In the genomic region with DNA sequence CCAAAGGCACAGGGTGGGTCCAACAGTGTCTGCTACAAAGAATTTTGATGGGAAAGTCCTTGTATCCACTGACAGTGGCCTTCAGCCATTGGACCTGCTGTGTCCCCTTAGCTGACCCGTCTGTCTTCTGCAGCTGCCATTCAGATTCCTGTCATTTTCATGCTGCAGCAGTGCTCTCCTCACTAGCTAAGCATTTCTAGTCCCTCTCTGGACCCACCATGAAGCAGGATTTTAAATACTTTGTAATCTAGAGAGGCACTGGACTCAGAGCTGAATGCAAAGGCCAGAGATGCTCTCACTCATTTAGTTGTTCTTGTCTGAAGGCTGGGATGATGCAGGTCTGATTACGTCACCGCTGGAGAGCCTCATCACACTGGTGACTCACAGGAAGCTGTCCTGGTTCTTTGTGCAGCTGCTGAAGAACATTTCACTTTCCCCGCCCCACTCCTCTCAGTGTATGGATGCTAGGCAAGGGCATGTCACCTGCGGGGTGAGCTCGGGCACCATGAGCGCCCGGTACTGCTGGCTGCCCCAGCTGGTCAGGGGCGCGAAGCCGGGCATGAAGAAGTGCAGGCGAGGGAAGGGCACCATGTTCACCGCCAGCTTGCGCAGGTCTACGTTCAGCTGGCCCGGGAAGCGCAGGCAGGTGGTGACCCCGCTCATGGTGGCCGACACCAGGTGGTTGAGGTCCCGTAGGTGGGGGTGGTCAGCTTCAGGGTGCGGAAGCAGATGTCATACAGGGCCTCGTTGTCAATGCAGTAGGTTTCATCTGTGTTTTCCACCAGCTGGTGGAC, we compare ENCODE assay signal across 1 cellular context.
TF ChIP-seq lines count a peak whose summit lies in the region.

No MANE protein-coding gene starts in this region.

TF ChIP-seq in K562, 482 proteins besides CTCF, POLR2A, EP300 and RAD21 (continued from another document):
- TF ChIP-seq, protein P1, sequence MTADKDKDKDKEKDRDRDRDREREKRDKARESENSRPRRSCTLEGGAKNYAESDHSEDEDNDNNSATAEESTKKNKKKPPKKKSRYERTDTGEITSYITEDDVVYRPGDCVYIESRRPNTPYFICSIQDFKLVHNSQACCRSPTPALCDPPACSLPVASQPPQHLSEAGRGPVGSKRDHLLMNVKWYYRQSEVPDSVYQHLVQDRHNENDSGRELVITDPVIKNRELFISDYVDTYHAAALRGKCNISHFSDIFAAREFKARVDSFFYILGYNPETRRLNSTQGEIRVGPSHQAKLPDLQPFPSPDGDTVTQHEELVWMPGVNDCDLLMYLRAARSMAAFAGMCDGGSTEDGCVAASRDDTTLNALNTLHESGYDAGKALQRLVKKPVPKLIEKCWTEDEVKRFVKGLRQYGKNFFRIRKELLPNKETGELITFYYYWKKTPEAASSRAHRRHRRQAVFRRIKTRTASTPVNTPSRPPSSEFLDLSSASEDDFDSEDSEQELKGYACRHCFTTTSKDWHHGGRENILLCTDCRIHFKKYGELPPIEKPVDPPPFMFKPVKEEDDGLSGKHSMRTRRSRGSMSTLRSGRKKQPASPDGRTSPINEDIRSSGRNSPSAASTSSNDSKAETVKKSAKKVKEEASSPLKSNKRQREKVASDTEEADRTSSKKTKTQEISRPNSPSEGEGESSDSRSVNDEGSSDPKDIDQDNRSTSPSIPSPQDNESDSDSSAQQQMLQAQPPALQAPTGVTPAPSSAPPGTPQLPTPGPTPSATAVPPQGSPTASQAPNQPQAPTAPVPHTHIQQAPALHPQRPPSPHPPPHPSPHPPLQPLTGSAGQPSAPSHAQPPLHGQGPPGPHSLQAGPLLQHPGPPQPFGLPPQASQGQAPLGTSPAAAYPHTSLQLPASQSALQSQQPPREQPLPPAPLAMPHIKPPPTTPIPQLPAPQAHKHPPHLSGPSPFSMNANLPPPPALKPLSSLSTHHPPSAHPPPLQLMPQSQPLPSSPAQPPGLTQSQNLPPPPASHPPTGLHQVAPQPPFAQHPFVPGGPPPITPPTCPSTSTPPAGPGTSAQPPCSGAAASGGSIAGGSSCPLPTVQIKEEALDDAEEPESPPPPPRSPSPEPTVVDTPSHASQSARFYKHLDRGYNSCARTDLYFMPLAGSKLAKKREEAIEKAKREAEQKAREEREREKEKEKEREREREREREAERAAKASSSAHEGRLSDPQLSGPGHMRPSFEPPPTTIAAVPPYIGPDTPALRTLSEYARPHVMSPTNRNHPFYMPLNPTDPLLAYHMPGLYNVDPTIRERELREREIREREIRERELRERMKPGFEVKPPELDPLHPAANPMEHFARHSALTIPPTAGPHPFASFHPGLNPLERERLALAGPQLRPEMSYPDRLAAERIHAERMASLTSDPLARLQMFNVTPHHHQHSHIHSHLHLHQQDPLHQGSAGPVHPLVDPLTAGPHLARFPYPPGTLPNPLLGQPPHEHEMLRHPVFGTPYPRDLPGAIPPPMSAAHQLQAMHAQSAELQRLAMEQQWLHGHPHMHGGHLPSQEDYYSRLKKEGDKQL (CRISPR knock-in tag; IDR thresholded peaks at IDR 0.05; ENCODE audit: borderline replicate concordance): 0 out of 2 replicates have a peak, but pooled peaks have one; percentile 12
- TF ChIP-seq ZNF124 (CRISPR knock-in tag; IDR thresholded peaks at IDR 0.05) (no peak), CBFA2T3 (IDR thresholded peaks at IDR 0.05) (peak; percentile 50), SNRNP70 (optimal IDR thresholded peaks at IDR 0.05; ENCODE audit: low read depth, low read length) (no peak), GABPB1 (CRISPR knock-in tag; IDR thresholded peaks at IDR 0.05) (peak; percentile 93), RBFOX2 (IDR thresholded peaks at IDR 0.05; ENCODE audit: low read depth, low read length) (0 out of 2 replicates have a peak, but pooled peaks have one; percentile 16), ZNF347 (CRISPR knock-in tag; IDR thresholded peaks at IDR 0.05; ENCODE audit: low read depth) (no peak), DACH1 (IDR thresholded peaks at IDR 0.05; ENCODE audit: partially characterized antibody) (peak; percentile 31), TAL1 (IDR thresholded peaks at IDR 0.05) (no peak), TEAD2 (tag; IDR thresholded peaks at IDR 0.05) (no peak), SMARCC2 (IDR thresholded peaks at IDR 0.05; ENCODE audit: low read depth) (peak; percentile 41; the same call in 1 of the 2 replicates), SMARCE1 (IDR thresholded peaks at IDR 0.05) (peak; percentile 76), JUND (IDR thresholded peaks at IDR 0.05; ENCODE audit: borderline replicate concordance, low read depth, low read length) (peak; percentile 99), JUND (tag; IDR thresholded peaks at IDR 0.05; ENCODE audit: borderline replicate concordance, low read depth, low read length) (peak; percentile 100), FOS (IDR thresholded peaks at IDR 0.05; ENCODE audit: extremely low read depth, insufficient read length) (peak; percentile 50), ATF7 (IDR thresholded peaks at IDR 0.05) (peak; percentile 99), JUN (IDR thresholded peaks at IDR 0.05; ENCODE audit: borderline replicate concordance, low read depth, low read length) (peak; percentile 100), JUN (CRISPR knock-in tag; IDR thresholded peaks at IDR 0.05; ENCODE audit: borderline replicate concordance) (no peak), ZNF316 (IDR thresholded peaks at IDR 0.05) (peak; percentile 77), ATF1 (CRISPR knock-in tag; IDR thresholded peaks at IDR 0.05) (peak; percentile 65), ATF1 (tag; IDR thresholded peaks at IDR 0.05) (peak; percentile 97), RBM22 (IDR thresholded peaks at IDR 0.05; ENCODE audit: low read depth, low read length, poor library complexity, severe bottlenecking) (no peak), RAD51 (IDR thresholded peaks at IDR 0.05; ENCODE audit: borderline replicate concordance, low read depth) (no peak), TRIM24 (IDR thresholded peaks at IDR 0.05) (peak; percentile 20 to 76; a peak in 2 of 4 replicates), ZNF444 (CRISPR knock-in tag; IDR thresholded peaks at IDR 0.05) (no peak), MTA3 (IDR thresholded peaks at IDR 0.05; ENCODE audit: borderline replicate concordance) (peak; percentile 92), KDM2B (CRISPR knock-in tag; IDR thresholded peaks at IDR 0.05) (no peak), NRF1 (conservative IDR thresholded peaks at IDR 0.05 in 1 of 2, IDR thresholded peaks at IDR 0.05 in 1 of 2) (peak in 1 of 2 experiments; percentile 30; a peak in 2 of 4 replicates), GABPA (tag; conservative IDR thresholded peaks at IDR 0.05; ENCODE audit: low read depth) (peak; percentile 77), ARHGAP35 (IDR thresholded peaks at IDR 0.05; ENCODE audit: partially characterized antibody) (no peak), CBX3 (IDR thresholded peaks at IDR 0.05; ENCODE audit: borderline replicate concordance in 1 of 2, low read length in 2 of 2) (peak in 1 of 2 experiments; percentile 15; a peak in 1 of 3 replicates), NFYB (IDR thresholded peaks at IDR 0.05; ENCODE audit: extremely low read depth, insufficient read length) (no peak), MCM5 (IDR thresholded peaks at IDR 0.05; ENCODE audit: low read depth) (no peak), CEBPB (tag; IDR thresholded peaks at IDR 0.05) (peak; percentile 88), ARID1B (IDR thresholded peaks at IDR 0.05) (peak; percentile 73), TARDBP (IDR thresholded peaks at IDR 0.05) (peak; percentile 82; the same call in 1 of the 2 replicates)
- TF ChIP-seq, protein P2, sequence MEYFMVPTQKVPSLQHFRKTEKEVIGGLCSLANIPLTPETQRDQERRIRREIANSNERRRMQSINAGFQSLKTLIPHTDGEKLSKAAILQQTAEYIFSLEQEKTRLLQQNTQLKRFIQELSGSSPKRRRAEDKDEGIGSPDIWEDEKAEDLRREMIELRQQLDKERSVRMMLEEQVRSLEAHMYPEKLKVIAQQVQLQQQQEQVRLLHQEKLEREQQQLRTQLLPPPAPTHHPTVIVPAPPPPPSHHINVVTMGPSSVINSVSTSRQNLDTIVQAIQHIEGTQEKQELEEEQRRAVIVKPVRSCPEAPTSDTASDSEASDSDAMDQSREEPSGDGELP (CRISPR knock-in tag; IDR thresholded peaks at IDR 0.05; ENCODE audit: borderline replicate concordance): peak; percentile 81
- TF ChIP-seq, protein P3, sequence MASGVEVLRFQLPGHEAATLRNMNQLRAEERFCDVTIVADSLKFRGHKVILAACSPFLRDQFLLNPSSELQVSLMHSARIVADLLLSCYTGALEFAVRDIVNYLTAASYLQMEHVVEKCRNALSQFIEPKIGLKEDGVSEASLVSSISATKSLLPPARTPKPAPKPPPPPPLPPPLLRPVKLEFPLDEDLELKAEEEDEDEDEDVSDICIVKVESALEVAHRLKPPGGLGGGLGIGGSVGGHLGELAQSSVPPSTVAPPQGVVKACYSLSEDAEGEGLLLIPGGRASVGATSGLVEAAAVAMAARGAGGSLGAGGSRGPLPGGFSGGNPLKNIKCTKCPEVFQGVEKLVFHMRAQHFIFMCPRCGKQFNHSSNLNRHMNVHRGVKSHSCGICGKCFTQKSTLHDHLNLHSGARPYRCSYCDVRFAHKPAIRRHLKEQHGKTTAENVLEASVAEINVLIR (CRISPR knock-in tag; IDR thresholded peaks at IDR 0.05): peak; percentile 80
- TF ChIP-seq, protein P4, sequence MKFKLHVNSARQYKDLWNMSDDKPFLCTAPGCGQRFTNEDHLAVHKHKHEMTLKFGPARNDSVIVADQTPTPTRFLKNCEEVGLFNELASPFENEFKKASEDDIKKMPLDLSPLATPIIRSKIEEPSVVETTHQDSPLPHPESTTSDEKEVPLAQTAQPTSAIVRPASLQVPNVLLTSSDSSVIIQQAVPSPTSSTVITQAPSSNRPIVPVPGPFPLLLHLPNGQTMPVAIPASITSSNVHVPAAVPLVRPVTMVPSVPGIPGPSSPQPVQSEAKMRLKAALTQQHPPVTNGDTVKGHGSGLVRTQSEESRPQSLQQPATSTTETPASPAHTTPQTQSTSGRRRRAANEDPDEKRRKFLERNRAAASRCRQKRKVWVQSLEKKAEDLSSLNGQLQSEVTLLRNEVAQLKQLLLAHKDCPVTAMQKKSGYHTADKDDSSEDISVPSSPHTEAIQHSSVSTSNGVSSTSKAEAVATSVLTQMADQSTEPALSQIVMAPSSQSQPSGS (CRISPR knock-in tag; IDR thresholded peaks at IDR 0.05): peak; percentile 69; the same call in 1 of the 2 replicates
- TF ChIP-seq, protein P5, sequence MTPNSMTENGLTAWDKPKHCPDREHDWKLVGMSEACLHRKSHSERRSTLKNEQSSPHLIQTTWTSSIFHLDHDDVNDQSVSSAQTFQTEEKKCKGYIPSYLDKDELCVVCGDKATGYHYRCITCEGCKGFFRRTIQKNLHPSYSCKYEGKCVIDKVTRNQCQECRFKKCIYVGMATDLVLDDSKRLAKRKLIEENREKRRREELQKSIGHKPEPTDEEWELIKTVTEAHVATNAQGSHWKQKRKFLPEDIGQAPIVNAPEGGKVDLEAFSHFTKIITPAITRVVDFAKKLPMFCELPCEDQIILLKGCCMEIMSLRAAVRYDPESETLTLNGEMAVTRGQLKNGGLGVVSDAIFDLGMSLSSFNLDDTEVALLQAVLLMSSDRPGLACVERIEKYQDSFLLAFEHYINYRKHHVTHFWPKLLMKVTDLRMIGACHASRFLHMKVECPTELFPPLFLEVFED (CRISPR knock-in tag; conservative IDR thresholded peaks at IDR 0.05): no peak
- TF ChIP-seq, protein P6, sequence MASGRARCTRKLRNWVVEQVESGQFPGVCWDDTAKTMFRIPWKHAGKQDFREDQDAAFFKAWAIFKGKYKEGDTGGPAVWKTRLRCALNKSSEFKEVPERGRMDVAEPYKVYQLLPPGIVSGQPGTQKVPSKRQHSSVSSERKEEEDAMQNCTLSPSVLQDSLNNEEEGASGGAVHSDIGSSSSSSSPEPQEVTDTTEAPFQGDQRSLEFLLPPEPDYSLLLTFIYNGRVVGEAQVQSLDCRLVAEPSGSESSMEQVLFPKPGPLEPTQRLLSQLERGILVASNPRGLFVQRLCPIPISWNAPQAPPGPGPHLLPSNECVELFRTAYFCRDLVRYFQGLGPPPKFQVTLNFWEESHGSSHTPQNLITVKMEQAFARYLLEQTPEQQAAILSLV (tag; IDR thresholded peaks at IDR 0.05): peak; percentile 52; the same call in 1 of the 2 replicates
- TF ChIP-seq, protein P7, sequence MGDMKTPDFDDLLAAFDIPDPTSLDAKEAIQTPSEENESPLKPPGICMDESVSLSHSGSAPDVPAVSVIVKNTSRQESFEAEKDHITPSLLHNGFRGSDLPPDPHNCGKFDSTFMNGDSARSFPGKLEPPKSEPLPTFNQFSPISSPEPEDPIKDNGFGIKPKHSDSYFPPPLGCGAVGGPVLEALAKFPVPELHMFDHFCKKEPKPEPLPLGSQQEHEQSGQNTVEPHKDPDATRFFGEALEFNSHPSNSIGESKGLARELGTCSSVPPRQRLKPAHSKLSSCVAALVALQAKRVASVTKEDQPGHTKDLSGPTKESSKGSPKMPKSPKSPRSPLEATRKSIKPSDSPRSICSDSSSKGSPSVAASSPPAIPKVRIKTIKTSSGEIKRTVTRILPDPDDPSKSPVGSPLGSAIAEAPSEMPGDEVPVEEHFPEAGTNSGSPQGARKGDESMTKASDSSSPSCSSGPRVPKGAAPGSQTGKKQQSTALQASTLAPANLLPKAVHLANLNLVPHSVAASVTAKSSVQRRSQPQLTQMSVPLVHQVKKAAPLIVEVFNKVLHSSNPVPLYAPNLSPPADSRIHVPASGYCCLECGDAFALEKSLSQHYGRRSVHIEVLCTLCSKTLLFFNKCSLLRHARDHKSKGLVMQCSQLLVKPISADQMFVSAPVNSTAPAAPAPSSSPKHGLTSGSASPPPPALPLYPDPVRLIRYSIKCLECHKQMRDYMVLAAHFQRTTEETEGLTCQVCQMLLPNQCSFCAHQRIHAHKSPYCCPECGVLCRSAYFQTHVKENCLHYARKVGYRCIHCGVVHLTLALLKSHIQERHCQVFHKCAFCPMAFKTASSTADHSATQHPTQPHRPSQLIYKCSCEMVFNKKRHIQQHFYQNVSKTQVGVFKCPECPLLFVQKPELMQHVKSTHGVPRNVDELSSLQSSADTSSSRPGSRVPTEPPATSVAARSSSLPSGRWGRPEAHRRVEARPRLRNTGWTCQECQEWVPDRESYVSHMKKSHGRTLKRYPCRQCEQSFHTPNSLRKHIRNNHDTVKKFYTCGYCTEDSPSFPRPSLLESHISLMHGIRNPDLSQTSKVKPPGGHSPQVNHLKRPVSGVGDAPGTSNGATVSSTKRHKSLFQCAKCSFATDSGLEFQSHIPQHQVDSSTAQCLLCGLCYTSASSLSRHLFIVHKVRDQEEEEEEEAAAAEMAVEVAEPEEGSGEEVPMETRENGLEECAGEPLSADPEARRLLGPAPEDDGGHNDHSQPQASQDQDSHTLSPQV (IDR thresholded peaks at IDR 0.05): peak; percentile 67
- TF ChIP-seq, protein P8, sequence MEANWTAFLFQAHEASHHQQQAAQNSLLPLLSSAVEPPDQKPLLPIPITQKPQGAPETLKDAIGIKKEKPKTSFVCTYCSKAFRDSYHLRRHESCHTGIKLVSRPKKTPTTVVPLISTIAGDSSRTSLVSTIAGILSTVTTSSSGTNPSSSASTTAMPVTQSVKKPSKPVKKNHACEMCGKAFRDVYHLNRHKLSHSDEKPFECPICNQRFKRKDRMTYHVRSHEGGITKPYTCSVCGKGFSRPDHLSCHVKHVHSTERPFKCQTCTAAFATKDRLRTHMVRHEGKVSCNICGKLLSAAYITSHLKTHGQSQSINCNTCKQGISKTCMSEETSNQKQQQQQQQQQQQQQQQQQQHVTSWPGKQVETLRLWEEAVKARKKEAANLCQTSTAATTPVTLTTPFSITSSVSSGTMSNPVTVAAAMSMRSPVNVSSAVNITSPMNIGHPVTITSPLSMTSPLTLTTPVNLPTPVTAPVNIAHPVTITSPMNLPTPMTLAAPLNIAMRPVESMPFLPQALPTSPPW (CRISPR knock-in tag; IDR thresholded peaks at IDR 0.05): 0 out of 2 replicates have a peak, but pooled peaks have one; percentile 20
TF ChIP-seq in K562: peak in this region for 55.
